25 cellular contexts compared by ENCODE assay signal in genomic region chr12:131587565-131587964, GRCh38.
"Had no signal": no experiment of that assay in that cellular context is flagged by ENCODE, and none has a peak within 500 bp of the region (broad histone marks: within the 10 kb centered on the region; RNA-seq: fewer than 3 reads in every experiment).

No MANE protein-coding gene starts in this region.

- ATAC-seq: effector memory CD8-positive, alpha-beta T cell; esophagus mucosa; gastrocnemius medialis; heart left ventricle; left colon; left lobe of liver; mucosa of descending colon had no signal

- H3K27ac Mint-ChIP-seq: dendritic cell treated with granulocyte-macrophage colony-stimulating factor and Interleukin-4, amounts not matched to agents 40 ng/mL and 50 ng/mL, for 4 days; effector memory CD8-positive, alpha-beta T cell; endodermal cell; immature natural killer cell; mesothelial cell of epicardium had no signal

- H3K9me3 Mint-ChIP-seq: effector memory CD8-positive, alpha-beta T cell; endodermal cell; immature natural killer cell; mesothelial cell of epicardium had no signal

- H3K36me3 Mint-ChIP-seq: immature natural killer cell, mesothelial cell of epicardium had no signal

- H3K4me3 Mint-ChIP-seq: dendritic cell treated with granulocyte-macrophage colony-stimulating factor and Interleukin-4, amounts not matched to agents 40 ng/mL and 50 ng/mL, for 4 days; effector memory CD8-positive, alpha-beta T cell; endodermal cell; immature natural killer cell; mesothelial cell of epicardium had no signal

- DNase-seq: colonic mucosa; cortex of kidney; effector CD8-positive, alpha-beta T cell; effector memory CD8-positive, alpha-beta T cell; endodermal cell; erythroblast; esophagus squamous epithelium; foreskin fibroblast; foreskin melanocyte; gastrocnemius medialis; heart left ventricle; hypothalamus; immature natural killer cell; islet precursor cell; kidney; kidney glomerular epithelial cell; left colon; left ventricle myocardium inferior; lower lobe of right lung; mesenchymal stem cell; mucosa of descending colon had no signal

- H3K4me1 Mint-ChIP-seq: mesothelial cell of epicardium had no signal
